ENCODE assay signal across 16 cellular contexts in the genomic region with DNA sequence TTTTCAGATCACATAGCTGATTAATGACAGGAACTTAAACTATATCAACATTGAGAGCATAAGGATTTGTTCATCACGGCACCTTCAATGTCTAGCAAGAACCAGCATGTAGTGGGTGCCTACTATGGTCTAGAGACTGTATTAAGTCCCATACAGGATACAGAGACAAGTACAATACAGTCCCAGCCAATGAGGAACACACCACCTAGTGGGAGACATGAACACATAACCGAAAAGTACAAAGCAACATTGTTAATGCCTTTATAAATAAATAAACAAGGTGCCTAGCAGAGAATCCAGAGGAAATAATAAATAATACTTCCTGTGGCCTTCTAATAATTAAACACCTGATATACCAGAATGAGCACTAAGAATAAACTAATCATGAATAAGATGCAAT.
A peak's percentile ranks its signal among the peaks of the same experiment; 100 is the strongest.
DNase-seq lines count a peak whose midpoint lies in the region; ATAC-seq, FAIRE-seq and TF ChIP-seq lines count a peak whose summit lies in the region.
"Had no signal": no experiment of that assay in that cellular context is flagged by ENCODE, and none has a peak within 500 bp of the region (broad histone marks: within the 10 kb centered on the region; RNA-seq: fewer than 3 reads in every experiment).

No MANE protein-coding gene starts in this region.

- no peak overlapping the region for H3K27ac Mint-ChIP-seq in brain
- no peak overlapping the region for H3K27ac Mint-ChIP-seq in activated CD4-positive, alpha-beta T cell treated with anti-CD3 and anti-CD28 coated beads, Interleukin-2, amount 10 ng/mL, durations not matched to agents 7 days and 5 days
- H3K27ac Mint-ChIP-seq: activated CD8-positive, alpha-beta T cell treated with anti-CD3 and anti-CD28 coated beads for 36 hours; CD14-positive monocyte had no signal

- H3K4me1 ChIP-seq in HepG2 (ENCODE audit: insufficient read depth, low read length) = no peaks in the 10 kb centered on the region
- H3K4me1 ChIP-seq: esophagus squamous epithelium had no signal

- CTCF ChIA-PET in HepG2 (lab: Yijun Ruan, JAX; ENCODE audit: low intra/inter-chr PET ratio, low total read pairs) = no interaction called here
- CTCF ChIA-PET in activated CD4-positive, alpha-beta T cell treated with anti-CD3 and anti-CD28 coated beads, Interleukin-2, amount 10 ng/mL, durations not matched to agents 7 days and 5 days (lab: Charles Lee) = no interaction called here

- no peaks in the 10 kb centered on the region for H3K79me2 ChIP-seq in HepG2 (ENCODE audit: insufficient read depth, low read length)

- H3K36me3 ChIP-seq in HepG2 (replicated peaks in 1 of 2; ENCODE audit: control insufficient read depth in 1 of 2, insufficient read depth in 2 of 2, low read length in 2 of 2) = no peaks in the 10 kb centered on the region
- H3K36me3 ChIP-seq: esophagus squamous epithelium had no signal

- TF ChIP-seq POLR2A in HepG2 (IDR thresholded peaks at IDR 0.05; ENCODE audit: insufficient read depth in 1 of 2, low read depth in 2 of 2, low read length in 2 of 2) = no peak

- no peaks in the 10 kb centered on the region for H3K36me3 Mint-ChIP-seq in brain
- no peaks in the 10 kb centered on the region for H3K36me3 Mint-ChIP-seq in activated CD4-positive, alpha-beta T cell treated with anti-CD3 and anti-CD28 coated beads, Interleukin-2, amount 10 ng/mL, durations not matched to agents 7 days and 5 days (ENCODE audit: low read depth)
- H3K36me3 Mint-ChIP-seq: CD14-positive monocyte had no signal

- peak; percentile 50 for ATAC-seq in HepG2
- ATAC-seq in HG03097 (IDR thresholded peaks at IDR 0.05; ENCODE audit: low FRiP score, unreplicated experiment) = no peak
- ATAC-seq in HG03439 (IDR thresholded peaks at IDR 0.05; ENCODE audit: unreplicated experiment) = no peak
- ATAC-seq: activated CD8-positive, alpha-beta T cell treated with anti-CD3 and anti-CD28 coated beads for 36 hours had no signal

- H3K27me3 ChIP-seq in HepG2 (ENCODE audit: control insufficient read depth in 1 of 2, insufficient read depth in 2 of 2, low read length in 2 of 2) = peaks cover 0 to 1% of the 10 kb centered on the region in 2 experiments; a peak in 1 of 5 replicates
- H3K27me3 ChIP-seq: esophagus squamous epithelium had no signal

- no peak overlapping the region for H3K4me3 ChIP-seq in HepG2 (replicated peaks in 1 of 3; ENCODE audit: insufficient read depth in 1 of 3, low read depth in 2 of 3, low read length in 3 of 3)
- H3K4me3 ChIP-seq: esophagus squamous epithelium had no signal

- H2AFZ ChIP-seq in HepG2 (ENCODE audit: low read length) = no peak overlapping the region

- peak; percentile 34 to 59 for TF ChIP-seq CTCF in brain (conservative IDR thresholded peaks at IDR 0.05)
- TF ChIP-seq CTCF in HepG2 (CRISPR knock-in tag; IDR thresholded peaks at IDR 0.05) = no peak

- FAIRE-seq in HepG2 (lab: Jason Lieb, UNC) = no peak
- FAIRE-seq: islet of Langerhans had no signal

- no peak overlapping the region for H3K4me2 ChIP-seq in HepG2 (ENCODE audit: low read depth, low read length)

- no peak overlapping the region for H3K27ac ChIP-seq in HepG2 (ENCODE audit: extremely low read length, insufficient read depth, low read length)
- H3K27ac ChIP-seq: esophagus squamous epithelium had no signal

- no peak for TF ChIP-seq RAD21 in HepG2 (CRISPR knock-in tag; IDR thresholded peaks at IDR 0.05)

- 0% methylated on average over 2 of the region's 2 CpGs for WGBS in HepG2 (ENCODE audit: low lambda C conversion rate)

- DNase-seq in Daoy (ENCODE audit: low read depth) (peak; percentile 16), NCI-H1092 (lab: John Stamatoyannopoulos, UW) (peak; percentile 23), HepG2 (ENCODE audit: low spot score) (peak; percentile 2)
- no peak for DNase-seq in stimulated activated CD4-positive, alpha-beta T cell treated with anti-CD3 and anti-CD28 coated beads, Interleukin-4, amount 100 ng/mL, for 4 hours
- DNase-seq in activated CD4-positive, alpha-beta T cell treated with anti-CD3 and anti-CD28 coated beads, Interleukin-2, amount 10 ng/mL, durations not matched to agents 7 days and 5 days = no peak
- DNase-seq: activated CD8-positive, alpha-beta T cell treated with anti-CD3 and anti-CD28 coated beads for 36 hours; activated naive CD4-positive, alpha-beta T cell treated with Interleukin-2 at 50 U/mL for 16 hours; central memory CD4-positive, alpha-beta T cell; esophagus squamous epithelium; NCI-H510A treated with DMSO at 0.1 percent for 48 hours; stimulated activated CD4-positive, alpha-beta T cell treated with anti-CD3 and anti-CD28 coated beads, Interleukin-15, amount 100 ng/mL, for 24 hours had no signal

- H3K27me3 Mint-ChIP-seq in brain = peaks cover 2% of the 10 kb centered on the region
- H3K27me3 Mint-ChIP-seq in activated CD4-positive, alpha-beta T cell treated with anti-CD3 and anti-CD28 coated beads, Interleukin-2, amount 10 ng/mL, durations not matched to agents 7 days and 5 days = no peaks in the 10 kb centered on the region
- H3K27me3 Mint-ChIP-seq: activated CD8-positive, alpha-beta T cell treated with anti-CD3 and anti-CD28 coated beads for 36 hours had no signal

- H3K9me3 Mint-ChIP-seq in brain = peaks cover 11 to 25% (median 15%) of the 10 kb centered on the region in 5 experiments
- H3K9me3 Mint-ChIP-seq in activated CD4-positive, alpha-beta T cell treated with anti-CD3 and anti-CD28 coated beads, Interleukin-2, amount 10 ng/mL, durations not matched to agents 7 days and 5 days = no peaks in the 10 kb centered on the region

- H3K4me3 Mint-ChIP-seq in brain = no peak overlapping the region
- no peak overlapping the region for H3K4me3 Mint-ChIP-seq in activated CD4-positive, alpha-beta T cell treated with anti-CD3 and anti-CD28 coated beads, Interleukin-2, amount 10 ng/mL, durations not matched to agents 7 days and 5 days
- H3K4me3 Mint-ChIP-seq: activated CD8-positive, alpha-beta T cell treated with anti-CD3 and anti-CD28 coated beads for 36 hours; CD14-positive monocyte had no signal

- no peaks in the 10 kb centered on the region for H4K20me1 ChIP-seq in HepG2 (ENCODE audit: insufficient read depth, low read length)

- H3K4me1 Mint-ChIP-seq in brain = no peaks in the 10 kb centered on the region
- no peaks in the 10 kb centered on the region for H3K4me1 Mint-ChIP-seq in activated CD4-positive, alpha-beta T cell treated with anti-CD3 and anti-CD28 coated beads, Interleukin-2, amount 10 ng/mL, durations not matched to agents 7 days and 5 days
- H3K4me1 Mint-ChIP-seq: CD14-positive monocyte had no signal

- POLR2A ChIA-PET in HepG2 (lab: Yijun Ruan, JAX) = no interaction called here
- POLR2A ChIA-PET in activated CD4-positive, alpha-beta T cell treated with anti-CD3 and anti-CD28 coated beads, Interleukin-2, amount 10 ng/mL, durations not matched to agents 7 days and 5 days (lab: Charles Lee) = no interaction called here

- TF ChIP-seq EP300 in HepG2 (IDR thresholded peaks at IDR 0.05; ENCODE audit: low read depth in 2 of 2, low read length in 2 of 2) (no peak), HepG2 (CRISPR knock-in tag; IDR thresholded peaks at IDR 0.05; ENCODE audit: borderline replicate concordance) (no peak)

- BruUV-seq in HepG2 (replicated peaks; lab: Mats Ljungman, UMichigan) = no TSS peak

- no peak overlapping the region for H3K9ac ChIP-seq in HepG2 (ENCODE audit: insufficient read depth, low read depth, low read length)

- H3K9me3 ChIP-seq in HepG2 (ENCODE audit: low read length) = no peaks in the 10 kb centered on the region
- H3K9me3 ChIP-seq: esophagus squamous epithelium had no signal

- intact Hi-C loops in HepG2 (cut with micrococcal nuclease; ENCODE audit: unreplicated experiment) = no loop called here

- in situ Hi-C loops in HepG2 (cut with HindIII; ENCODE audit: extremely low pct_ligation_motif_present, low pct_unique_long_range_greater_than_20kb) = no loop called here

TF ChIP-seq in HepG2, 621 proteins besides CTCF, POLR2A, EP300 and RAD21:
- TF ChIP-seq STAG1 (CRISPR knock-in tag; IDR thresholded peaks at IDR 0.05) (0 out of 2 replicates have a peak, but pooled peaks have one; percentile 10), ZNF660 (CRISPR knock-in tag; IDR thresholded peaks at IDR 0.05; ENCODE audit: borderline replicate concordance, low read depth) (no peak)

Comparison
In these comparisons a context has a peak if more than half of its experiments do, and no peak if none do; other contexts are left out.
1. DNase-seq: peak in Daoy (single experiment), NCI-H1092 (single experiment) and HepG2 (single experiment); none in stimulated activated CD4-positive, alpha-beta T cell treated with anti-CD3 and anti-CD28 coated beads, Interleukin-4, amount 100 ng/mL, for 4 hours (0 of 2) and activated CD4-positive, alpha-beta T cell treated with anti-CD3 and anti-CD28 coated beads, Interleukin-2, amount 10 ng/mL, durations not matched to agents 7 days and 5 days (single experiment).